In genomic region chr13:105144936-105145335, GRCh38 we compare ENCODE assay signal across 25 cellular contexts.
"Had no signal": no experiment of that assay in that cellular context is flagged by ENCODE, and none has a peak within 500 bp of the region (broad histone marks: within the 10 kb centered on the region; RNA-seq: fewer than 3 reads in every experiment).

No MANE protein-coding gene starts in this region.

- DNase-seq: activated CD4-positive, alpha-beta T cell treated with anti-CD3 and anti-CD28 coated beads for 36 hours; activated CD4-positive, alpha-beta T cell treated with anti-CD3 and anti-CD28 coated beads, Interleukin-2, amount 10 ng/mL, durations not matched to agents 7 days and 5 days; activated CD4-positive, alpha-beta T cell treated with anti-CD3 and anti-CD28 coated beads, Interleukin-2, amount 50 U/mL, for 48 hours; activated CD8-positive, alpha-beta T cell treated with anti-CD3 and anti-CD28 coated beads, Interleukin-2, amount 10 ng/mL, durations not matched to agents 7 days and 5 days; activated gamma-delta T cell; activated naive CD4-positive, alpha-beta T cell treated with Interleukin-2 at 50 U/mL for 16 hours; activated naive CD8-positive, alpha-beta T cell treated with anti-CD3 and anti-CD28 coated beads, Interleukin-2, amount 10 ng/mL, durations not matched to agents 7 days and 5 days; activated T-cell treated with anti-CD3 and anti-CD28 coated beads, Interleukin-2, amount 50 U/mL, for 24 hours; NCI-H1105; NCI-H1417 treated with DMSO at 0.1 percent for 48 hours; NCI-H187 treated with DMSO at 0.1 percent for 48 hours; NCI-H2081; NCI-H2171 treated with DMSO at 0.1 percent for 48 hours; NCI-H2227 treated with DMSO at 0.1 percent for 48 hours; NCI-H446; NCI-H524; NCI-H69; PC-3; Peyer's patch; RPMI8226; SHP77 treated with DMSO at 0.1 percent for 48 hours; SK-N-SH had no signal

- ATAC-seq: activated CD4-positive, alpha-beta T cell treated with anti-CD3 and anti-CD28 coated beads for 36 hours; activated CD4-positive, CD25-positive, alpha-beta regulatory T cell treated with anti-CD3 and anti-CD28 coated beads, Interleukin-2, amount 50 U/mL, for 24 hours; activated CD8-positive, alpha-beta T cell treated with anti-CD3 and anti-CD28 coated beads, Interleukin-2, amount 10 ng/mL, durations not matched to agents 7 days and 5 days; PC-3; WTC11 had no signal

- FAIRE-seq: TTC549 had no signal
